In the genomic region with DNA sequence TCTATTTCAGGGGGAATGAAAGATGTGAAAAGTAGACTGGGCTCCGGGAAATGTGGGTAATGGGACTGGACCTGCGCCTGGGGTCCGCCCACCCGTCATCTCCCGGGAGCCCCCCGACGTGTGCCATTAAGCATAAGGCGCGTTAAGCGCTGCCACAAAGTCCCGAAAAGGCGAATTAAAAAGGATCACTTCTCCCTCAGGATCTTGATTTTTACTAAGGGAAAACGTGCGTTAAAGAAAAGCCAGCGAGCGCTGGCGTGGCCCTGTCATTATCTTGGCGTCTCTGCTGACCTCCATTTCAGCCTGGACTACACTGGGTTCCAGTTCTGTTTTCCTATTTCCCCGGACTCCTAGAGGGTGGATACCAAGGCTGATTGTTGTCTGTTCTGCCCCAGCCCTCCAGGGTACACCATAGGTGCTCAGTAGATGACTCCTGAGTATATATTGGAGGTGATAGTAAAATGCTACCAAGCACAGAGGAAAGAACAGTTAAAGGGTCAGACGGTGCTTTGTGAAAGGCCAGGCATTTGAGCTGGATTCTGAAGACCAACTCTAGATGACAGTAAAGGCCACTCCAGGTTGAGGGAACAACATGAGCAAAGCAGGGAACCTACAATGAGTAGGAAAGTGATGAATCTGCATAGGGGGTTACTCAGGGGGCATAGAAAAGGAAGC, we compare ENCODE assay signal across 8 cellular contexts.
DNase-seq lines count a peak whose midpoint lies in the region; ATAC-seq and TF ChIP-seq lines count a peak whose summit lies in the region.

No MANE protein-coding gene starts in this region.

- POLR2A ChIA-PET in activated CD8-positive, alpha-beta T cell treated with anti-CD3 and anti-CD28 coated beads for 36 hours (lab: Charles Lee), result interaction anchor here (0.9 to 1.8 kb wide), 2 partner anchors 90 to 326 kb away, joined by 3 to 5 read pairs; partner anchors contain the start of gene ARID1B

- CTCF ChIA-PET in Calu3 (lab: Charles Lee), result no interaction called here
- CTCF ChIA-PET in activated CD8-positive, alpha-beta T cell treated with anti-CD3 and anti-CD28 coated beads for 36 hours (lab: Charles Lee), result no interaction called here

- H3K4me1 Mint-ChIP-seq in Calu3 (ENCODE audit: low read depth, unreplicated experiment) (no peaks in the 10 kb centered on the region), neural crest cell (peaks cover 19% of the 10 kb centered on the region)
- peaks cover 20% of the 10 kb centered on the region for H3K4me1 Mint-ChIP-seq in activated CD8-positive, alpha-beta T cell treated with anti-CD3 and anti-CD28 coated beads for 36 hours (ENCODE audit: low read depth)

- H3K36me3 Mint-ChIP-seq in Calu3 (ENCODE audit: insufficient read depth, unreplicated experiment) (peaks cover 21% of the 10 kb centered on the region), neural crest cell (ENCODE audit: low read depth) (no peaks in the 10 kb centered on the region)
- H3K36me3 Mint-ChIP-seq in activated CD8-positive, alpha-beta T cell treated with anti-CD3 and anti-CD28 coated beads for 36 hours (ENCODE audit: low read depth), result no peaks in the 10 kb centered on the region

- H3K4me3 Mint-ChIP-seq in Calu3 (ENCODE audit: low read depth, unreplicated experiment), result peak overlapping the region; percentile 68
- H3K4me3 Mint-ChIP-seq in activated CD8-positive, alpha-beta T cell treated with anti-CD3 and anti-CD28 coated beads for 36 hours, result peak overlapping the region; percentile 40
- peak overlapping the region; percentile 92 for H3K4me3 Mint-ChIP-seq in neural crest cell

- H3K27ac ChIP-seq in HUES64 (ENCODE audit: low read depth, low read length), result no peak overlapping the region

- H3K4me1 ChIP-seq in HUES64 (ENCODE audit: insufficient read depth, low read length), result peaks cover 13% of the 10 kb centered on the region

- H3K27me3 Mint-ChIP-seq in Calu3 (ENCODE audit: unreplicated experiment) (no peaks in the 10 kb centered on the region), neural crest cell (ENCODE audit: low read depth) (no peaks in the 10 kb centered on the region)
- no peaks in the 10 kb centered on the region for H3K27me3 Mint-ChIP-seq in activated CD8-positive, alpha-beta T cell treated with anti-CD3 and anti-CD28 coated beads for 36 hours

- H3K4me3 ChIP-seq in HUES64 (ENCODE audit: low read length), result peak overlapping the region; percentile 82

- no peak for TF ChIP-seq CTCF in Calu3 (IDR thresholded peaks at IDR 0.05; ENCODE audit: unreplicated experiment)
- TF ChIP-seq CTCF in activated CD8-positive, alpha-beta T cell treated with anti-CD3 and anti-CD28 coated beads for 36 hours (IDR thresholded peaks at IDR 0.05), result no peak
- no peak for TF ChIP-seq CTCF in neural crest cell (conservative IDR thresholded peaks at IDR 0.05)

- WGBS in HUES64, result 7% methylated on average over 20 of the region's 20 CpGs

- peaks cover 4% of the 10 kb centered on the region; the same call in 1 of the 2 replicates for H3K27me3 ChIP-seq in HUES64 (ENCODE audit: insufficient read depth, low read length)

- H3K36me3 ChIP-seq in HUES64 (ENCODE audit: insufficient read depth, low read length), result no peaks in the 10 kb centered on the region

- no TSS peak for BruUV-seq in Calu3 (replicated peaks; lab: Mats Ljungman, UMichigan)

- H3K9me3 ChIP-seq in HUES64 (ENCODE audit: insufficient read depth, low read depth, low read length), result no peaks in the 10 kb centered on the region

- H3K27ac Mint-ChIP-seq in Calu3 (ENCODE audit: unreplicated experiment) (no peak overlapping the region), neural crest cell (ENCODE audit: unreplicated experiment) (peak overlapping the region; percentile 63)
- H3K27ac Mint-ChIP-seq in activated CD8-positive, alpha-beta T cell treated with anti-CD3 and anti-CD28 coated beads for 36 hours, result peak overlapping the region; percentile 58

- no peaks in the 10 kb centered on the region for H3K9me3 Mint-ChIP-seq in Calu3 (ENCODE audit: low read depth, unreplicated experiment)
- no peaks in the 10 kb centered on the region for H3K9me3 Mint-ChIP-seq in activated CD8-positive, alpha-beta T cell treated with anti-CD3 and anti-CD28 coated beads for 36 hours
- no peaks in the 10 kb centered on the region for H3K9me3 Mint-ChIP-seq in neural crest cell

- intact Hi-C loops in Calu3 (cut with micrococcal nuclease; ENCODE audit: unreplicated experiment), result loop anchor here (2.0 kb wide), 1 partner anchor 89 kb away; the partner anchor contains the start of gene ARID1B
- intact Hi-C loops in activated CD8-positive, alpha-beta T cell treated with anti-CD3 and anti-CD28 coated beads for 36 hours (cut with micrococcal nuclease), result loop anchor here (2.0 kb wide), 1 partner anchor 89 kb away; the partner anchor contains the start of gene ARID1B

- DNase-seq in Calu3, result no peak
- peak; percentile 3 for DNase-seq in activated CD8-positive, alpha-beta T cell treated with anti-CD3 and anti-CD28 coated beads for 36 hours
- DNase-seq in foreskin melanocyte, result peak; percentile 45
- peak; percentile 8 for DNase-seq in neural crest cell (ENCODE audit: low read depth, low spot score)
- DNase-seq in amniotic stem cell (lab: John Stamatoyannopoulos, UW), result no peak
- DNase-seq in NK-92 treated with Interleukin-12 subunit alpha and Interleukin-12 subunit beta, amount 100 ng/mL, for 24 hours (lab: John Stamatoyannopoulos, UW), result no peak
- no peak for DNase-seq in activated naive CD4-positive, alpha-beta T cell (lab: John Stamatoyannopoulos, UW)

- peak overlapping the region; percentile 60 for H3K9ac ChIP-seq in HUES64 (ENCODE audit: low read depth, low read length)

- ATAC-seq in activated CD8-positive, alpha-beta T cell treated with anti-CD3 and anti-CD28 coated beads for 36 hours, result no peak

Comparison
In these comparisons a context has a peak if more than half of its experiments do, and no peak if none do; other contexts are left out.
1. DNase-seq: peak in activated CD8-positive, alpha-beta T cell treated with anti-CD3 and anti-CD28 coated beads for 36 hours (single experiment), foreskin melanocyte (single experiment) and neural crest cell (single experiment); none in Calu3 (single experiment), amniotic stem cell (single experiment), NK-92 treated with Interleukin-12 subunit alpha and Interleukin-12 subunit beta, amount 100 ng/mL, for 24 hours (single experiment) and activated naive CD4-positive, alpha-beta T cell (0 of 4).
2. H3K4me3 Mint-ChIP-seq: peak in every context shown above with its lines; median percentile 92 in neural crest cell; 68 in Calu3; 40 in activated CD8-positive, alpha-beta T cell treated with anti-CD3 and anti-CD28 coated beads for 36 hours.